Comparison of ENCODE assay signal across 8 cellular contexts in genomic region chr15:28125673-28126651, GRCh38. TPM values are rescaled to one million over a fixed set of nuclear protein-coding genes. Genes with fewer than 3 reads are reported as not detected.
DNase-seq lines count a peak whose midpoint lies in the region; ATAC-seq, FAIRE-seq and TF ChIP-seq lines count a peak whose summit lies in the region.

No MANE protein-coding gene starts in this region.

- TF ChIP-seq CTCF in mucosa of descending colon (IDR thresholded peaks at IDR 0.05) (no peak), Calu3 (IDR thresholded peaks at IDR 0.05; ENCODE audit: unreplicated experiment) (no peak)

- BruUV-seq in Calu3 (replicated peaks; lab: Mats Ljungman, UMichigan): no TSS peak

- no peaks in the 10 kb centered on the region for H3K9me3 Mint-ChIP-seq in Calu3 (ENCODE audit: low read depth, unreplicated experiment)

- no peaks in the 10 kb centered on the region for H3K4me1 Mint-ChIP-seq in Calu3 (ENCODE audit: low read depth, unreplicated experiment)

- H3K27me3 Mint-ChIP-seq in Calu3 (ENCODE audit: unreplicated experiment): no peaks in the 10 kb centered on the region

- H3K4me3 Mint-ChIP-seq in Calu3 (ENCODE audit: low read depth, unreplicated experiment): no peak overlapping the region

- CTCF ChIA-PET in Calu3 (lab: Charles Lee): interaction anchor here (0.6 kb wide), 1 partner anchor 1884 kb away, joined by 4 read pairs; no protein-coding TSS in a partner anchor

- H3K36me3 Mint-ChIP-seq in Calu3 (ENCODE audit: insufficient read depth, unreplicated experiment): peaks cover 4% of the 10 kb centered on the region

- H3K36me3 ChIP-seq in mucosa of descending colon (ENCODE audit: low read depth): no peaks in the 10 kb centered on the region

- no peaks in the 10 kb centered on the region for H3K4me1 ChIP-seq in mucosa of descending colon (ENCODE audit: low read depth)

- ATAC-seq in mucosa of descending colon: peak; percentile 29
- no peak for ATAC-seq in GM18861 (IDR thresholded peaks at IDR 0.05; ENCODE audit: unreplicated experiment)

- peak; percentile 71 for FAIRE-seq in GM18507 (lab: Jason Lieb, UNC)

- DNase-seq in AG20443 (ENCODE audit: low spot score) (peak; percentile 57), GM18507 (ENCODE audit: extremely low spot score, insufficient read length, low read depth) (no peak), NCI-H460 (ENCODE audit: extremely low read depth, low read depth) (peak; percentile 44), dedifferentiated amniotic fluid mesenchymal stem cell (ENCODE audit: extremely low spot score) (peak; percentile 39), mucosa of descending colon (peak in 1 of 3 donors; percentile 61), Calu3 (no peak)
- no peak for DNase-seq in activated CD4-positive, alpha-beta T cell treated with anti-CD3 and anti-CD28 coated beads, Interleukin-2, amount 50 U/mL, for 4 hours

- no peaks in the 10 kb centered on the region for H3K9me3 ChIP-seq in mucosa of descending colon

- no peak overlapping the region for H3K4me3 ChIP-seq in mucosa of descending colon

- intact Hi-C loops in mucosa of descending colon (cut with DNase I, micrococcal nuclease): loop anchor here in 1 of 2 donors (10.0 kb wide), 1 partner anchor 101 kb away; no protein-coding TSS in a partner anchor
- intact Hi-C loops in Calu3 (cut with micrococcal nuclease; ENCODE audit: unreplicated experiment): no loop called here

- no peak overlapping the region for H3K27ac Mint-ChIP-seq in Calu3 (ENCODE audit: unreplicated experiment)

RNA-seq across cellular contexts. Expression of gene OCA2, which starts 26.8 kb away (rescaled TPM):
- 0.40 and 0.81 TPM in 2 replicates for total RNA-seq in NCI-H460 (2014; rRNA removed; shearing (Covaris generic))
- polyA plus RNA-seq in NCI-H460 (2014; cell fraction: nucleus; rRNA removed): 0.10 and 0.55 TPM in 2 replicates
- total RNA-seq in mucosa of descending colon: under 1 TPM in 2 of 3 donors, not detected in 1; 0.22 to 0.32 TPM
- total RNA-seq in Calu3 (2022): not detected in 2 replicates

Comparison
In these comparisons a context has a peak if more than half of its experiments do, and no peak if none do; other contexts are left out.
1. DNase-seq: peak in AG20443 (single experiment), NCI-H460 (single experiment) and dedifferentiated amniotic fluid mesenchymal stem cell (single experiment); none in GM18507 (single experiment), activated CD4-positive, alpha-beta T cell treated with anti-CD3 and anti-CD28 coated beads, Interleukin-2, amount 50 U/mL, for 4 hours (0 of 2) and Calu3 (single experiment).